Comparison of ENCODE assay signal across 9 cellular contexts in the genomic region with DNA sequence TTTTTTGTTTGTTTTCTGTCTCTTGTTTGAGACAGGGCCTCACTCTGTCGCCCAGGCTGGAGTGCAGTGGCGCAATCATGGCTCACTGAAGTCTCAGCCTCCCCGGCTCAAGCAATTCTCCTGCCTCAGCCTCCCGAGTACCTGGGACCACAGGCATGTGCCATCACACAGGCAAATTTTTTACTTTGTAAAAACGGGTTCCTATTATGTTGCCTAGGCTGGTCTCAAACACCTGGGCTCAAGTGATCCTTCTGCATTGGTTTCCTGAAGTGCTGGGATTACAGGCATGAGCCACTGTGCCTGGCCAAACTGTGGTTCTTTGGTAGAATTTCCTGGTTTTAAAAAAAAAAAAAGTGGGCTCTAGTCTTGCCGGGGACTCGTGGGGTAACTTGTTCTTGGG. TPM values are rescaled to one million over a fixed set of nuclear protein-coding genes. Genes with fewer than 3 reads are reported as not detected.
A peak's percentile ranks its signal among the peaks of the same experiment; 100 is the strongest.
DNase-seq lines count a peak whose midpoint lies in the region; ATAC-seq, FAIRE-seq and TF ChIP-seq lines count a peak whose summit lies in the region.
"Not testable (repeated sequence)": the region's sequence is repeated elsewhere in the genome, so short reads cannot be mapped to it uniquely, and the experiment has no call there.
"Had no signal": no experiment of that assay in that cellular context is flagged by ENCODE, and none has a peak within 500 bp of the region (broad histone marks: within the 10 kb centered on the region; RNA-seq: fewer than 3 reads in every experiment).

A gene (plus strand): TSS at position 301 of the 400 bp plus-strand sequence. CDS start 110 bp downstream, outside the sequence.

- not testable (repeated sequence) for H3K18ac ChIP-seq in IMR-90 (ENCODE audit: low read depth, low read length); H1 (ENCODE audit: extremely low read depth, low read length)

- intact Hi-C loops in IMR-90 (cut with micrococcal nuclease) (loop anchor here (2.0 to 10.0 kb wide), 3 partner anchors 53 to 521 kb away; a partner anchor contains a TSS), Panc1 (cut with micrococcal nuclease; ENCODE audit: unreplicated experiment) (loop anchor here (10.0 kb wide), 1 partner anchor 131 kb away; no protein-coding TSS in a partner anchor)

- not testable (repeated sequence) for DNase-seq in DND-41; IMR-90; Panc1 (ENCODE audit: low read depth, low spot score); H1 (ENCODE audit: low read depth in 1 of 2, low spot score in 2 of 2); neural progenitor cell (ENCODE audit: low spot score)

- 0 out of 2 replicates have a peak within 1 kb of the TSS, but pooled peaks have one; percentile 57 for H3K14ac ChIP-seq in IMR-90 (replicated peaks; ENCODE audit: low read depth, low read length)
- H3K14ac ChIP-seq in H1 (ENCODE audit: insufficient read length), result not testable (repeated sequence)

- not testable (repeated sequence) for H3K36me3 Mint-ChIP-seq in neural progenitor cell

- not testable (repeated sequence) for H3K27me3 Mint-ChIP-seq in neural progenitor cell (ENCODE audit: insufficient read depth, low read depth)

- H3K9me3 Mint-ChIP-seq in neural progenitor cell, result not testable (repeated sequence)

- H3K27ac ChIP-seq in DND-41 (ENCODE audit: low read length); IMR-90 (ENCODE audit: insufficient read depth, low read length); H1 (ENCODE audit: low read depth, low read length); neural progenitor cell: not testable (repeated sequence)
- H3K27ac ChIP-seq in Panc1 (ENCODE audit: low read length), result peak within 1 kb of the TSS; percentile 71; the same call in 1 of the 2 replicates

- H3K36me3 ChIP-seq in DND-41 (ENCODE audit: insufficient read depth, low read length); IMR-90 (ENCODE audit: control insufficient read depth, insufficient read depth, low read length); Panc1 (ENCODE audit: control insufficient read depth, insufficient read depth, low read length); H1 (ENCODE audit: control insufficient read depth in 2 of 4, insufficient read depth in 4 of 4, low read length in 3 of 4); neural progenitor cell: not testable (repeated sequence)

- TF ChIP-seq CTCF in DND-41 (IDR thresholded peaks at IDR 0.05; ENCODE audit: borderline replicate concordance, extremely low read depth, low read length, poor library complexity, severe bottlenecking); IMR-90 (conservative IDR thresholded peaks at IDR 0.05; ENCODE audit: low read depth, low read length); Panc1 (IDR thresholded peaks at IDR 0.05); H1 (IDR thresholded peaks at IDR 0.05; ENCODE audit: control extremely low read depth in 1 of 3, insufficient read depth in 1 of 3, low read depth in 1 of 3, low read length in 3 of 3); neural progenitor cell (IDR thresholded peaks at IDR 0.05): not testable (repeated sequence)

- not testable (repeated sequence) for H3K79me2 ChIP-seq in DND-41 (ENCODE audit: insufficient read depth, low read length); H1 (ENCODE audit: control insufficient read depth in 1 of 2, insufficient read depth in 2 of 2, low read length in 2 of 2); neural progenitor cell (ENCODE audit: low read depth)

- not testable (repeated sequence) for H3F3A ChIP-seq in neural progenitor cell (ENCODE audit: low read depth)

- not testable (repeated sequence) for TF ChIP-seq EP300 in H1 (IDR thresholded peaks at IDR 0.05; ENCODE audit: borderline replicate concordance in 1 of 2, low read depth in 2 of 2, low read length in 2 of 2)

- 0 out of 2 replicates have a peak within 1 kb of the TSS, but pooled peaks have one; percentile 52 for H2AK5ac ChIP-seq in IMR-90 (ENCODE audit: low read depth, low read length)
- H2AK5ac ChIP-seq in H1 (ENCODE audit: low read depth, low read length), result not testable (repeated sequence)

- in situ Hi-C loops in IMR-90 (cut with MboI; ENCODE audit: low sequenced_read_pairs), result loop anchor here (10.0 kb wide), 1 partner anchor 161 kb away; no protein-coding TSS in a partner anchor
- in situ Hi-C loops in Panc1 (cut with HindIII; ENCODE audit: low pct_unique_long_range_greater_than_20kb, low sequenced_read_pairs), result not testable (repeated sequence)

- H3K56ac ChIP-seq in IMR-90 (ENCODE audit: extremely low read depth, insufficient read depth, low read length); H1 (replicated peaks; ENCODE audit: insufficient read length, low read depth, low read length): not testable (repeated sequence)

- H3K4me1 Mint-ChIP-seq in neural progenitor cell, result peaks cover 14% of the 10 kb centered on the region

- dilution Hi-C loops in IMR-90 (cut with HindIII; ENCODE audit: low sequenced_read_pairs, unreplicated experiment), result not testable (repeated sequence)

- not testable (repeated sequence) for H3K27me3 ChIP-seq in DND-41 (ENCODE audit: insufficient read depth, low read length, poor library complexity); IMR-90 (ENCODE audit: control insufficient read depth, insufficient read depth, low read length); Panc1 (ENCODE audit: control insufficient read depth, insufficient read depth, low read length); H1 (replicated peaks in 1 of 4; ENCODE audit: control insufficient read depth in 3 of 4, extremely low read depth in 1 of 4, insufficient read depth in 3 of 4, low read length in 3 of 4); neural progenitor cell

- not testable (repeated sequence) for H3K9ac ChIP-seq in DND-41 (ENCODE audit: low read depth, low read length); IMR-90 (ENCODE audit: low read depth, low read length); H1 (replicated peaks in 1 of 4; ENCODE audit: extremely low read depth in 1 of 4, low read depth in 3 of 4, low read length in 3 of 4); neural progenitor cell

- not testable (repeated sequence) for H2BK120ac ChIP-seq in IMR-90 (ENCODE audit: low read depth, low read length); H1 (replicated peaks; ENCODE audit: low read depth, low read length)

- H3K4me2 ChIP-seq in DND-41 (ENCODE audit: insufficient read depth, low read length), result 0 out of 2 replicates have a peak within 1 kb of the TSS, but pooled peaks have one; percentile 32
- not testable (repeated sequence) for H3K4me2 ChIP-seq in IMR-90 (ENCODE audit: low read depth, low read length); H1 (ENCODE audit: insufficient read depth in 1 of 2, low read depth in 2 of 2, low read length in 2 of 2); neural progenitor cell

- FAIRE-seq in H1 (lab: Jason Lieb, UNC), result not testable (repeated sequence)

- H2BK12ac ChIP-seq in H1 (ENCODE audit: low read depth, low read length), result not testable (repeated sequence)

- not testable (repeated sequence) for H2AFZ ChIP-seq in DND-41 (ENCODE audit: low read depth, low read length); IMR-90 (replicated peaks; ENCODE audit: low read length, poor library complexity); neural progenitor cell (replicated peaks)
- H2AFZ ChIP-seq in H1 (ENCODE audit: low read length), result peak within 1 kb of the TSS; percentile 88; the same call in 1 of the 2 replicates

- not testable (repeated sequence) for TF ChIP-seq POLR2A in IMR-90 (IDR thresholded peaks at IDR 0.05; ENCODE audit: low read depth, low read length); H1 (IDR thresholded peaks at IDR 0.05; ENCODE audit: control extremely low read depth in 1 of 2, low read depth in 2 of 2, low read length in 2 of 2)

- CTCF ChIA-PET in IMR-90 (lab: Yijun Ruan, JAX), result not testable (repeated sequence)
- CTCF ChIA-PET in Panc1 (lab: Charles Lee), result interaction anchor here (0.7 kb wide), 1 partner anchor 243 kb away, joined by 3 read pairs; no protein-coding TSS in a partner anchor
- CTCF ChIA-PET in H1 (lab: Charles Lee; ENCODE audit: partially characterized antibody), result interaction anchor here (1.2 to 3.0 kb wide), 12 partner anchors 10 to 173 kb away, joined by 3 to 30 read pairs (median 9); a partner anchor contains a TSS

- not testable (repeated sequence) for H3K79me1 ChIP-seq in IMR-90 (ENCODE audit: low read depth in 1 of 2, low read length in 2 of 2); H1 (ENCODE audit: low read depth, low read length)

- H3K9me3 ChIP-seq in DND-41 (ENCODE audit: insufficient read depth, low read length, severe bottlenecking); IMR-90 (ENCODE audit: control insufficient read depth, insufficient read depth, low read length); Panc1 (ENCODE audit: control insufficient read depth, insufficient read depth, low read depth, low read length); H1 (ENCODE audit: insufficient read depth in 2 of 2, low read depth in 1 of 2, low read length in 1 of 2); neural progenitor cell (ENCODE audit: low read depth): not testable (repeated sequence)

- H3K27ac Mint-ChIP-seq in neural progenitor cell, result peak within 1 kb of the TSS; percentile 58

- not testable (repeated sequence) for H2BK5ac ChIP-seq in IMR-90 (ENCODE audit: low read depth, low read length, poor library complexity, severe bottlenecking); H1 (ENCODE audit: low read depth, low read length)

- H2AK9ac ChIP-seq in IMR-90 (replicated peaks; ENCODE audit: low read depth, low read length, poor library complexity), result not testable (repeated sequence)

- not testable (repeated sequence) for H3K9me1 ChIP-seq in IMR-90 (ENCODE audit: insufficient read depth, low read length)

- not testable (repeated sequence) for H4K20me1 ChIP-seq in DND-41 (ENCODE audit: insufficient read depth, low read length); IMR-90 (ENCODE audit: insufficient read depth, low read length); H1 (replicated peaks in 1 of 2; ENCODE audit: control insufficient read depth in 1 of 2, insufficient read depth in 2 of 2, low read length in 2 of 2); neural progenitor cell (ENCODE audit: low read depth)

- H3K4me3 ChIP-seq in DND-41 (ENCODE audit: low read depth in 1 of 2, low read length in 2 of 2); IMR-90 (ENCODE audit: insufficient read depth, low read depth, low read length); Panc1 (ENCODE audit: low read depth in 2 of 2, low read length in 2 of 2); H1 (ENCODE audit: extremely low read depth in 1 of 4, insufficient read depth in 2 of 4, low read depth in 3 of 4, low read length in 4 of 4); neural progenitor cell: not testable (repeated sequence)

- H3K4me1 ChIP-seq in DND-41 (ENCODE audit: insufficient read depth, low read length); IMR-90 (ENCODE audit: control insufficient read depth, insufficient read depth, low read length); H1 (replicated peaks in 1 of 4; ENCODE audit: control insufficient read depth in 3 of 4, insufficient read depth in 4 of 4, low read length in 3 of 4); neural progenitor cell: not testable (repeated sequence)
- peaks cover 17% of the 10 kb centered on the region for H3K4me1 ChIP-seq in Panc1 (ENCODE audit: control insufficient read depth, insufficient read depth, low read length)

- H4K5ac ChIP-seq in IMR-90 (ENCODE audit: low read depth, low read length); H1 (ENCODE audit: insufficient read length, low read depth, low read length): not testable (repeated sequence)

- H4K91ac ChIP-seq in IMR-90 (ENCODE audit: insufficient read depth, low read depth, low read length); H1 (replicated peaks; ENCODE audit: insufficient read length, low read length): not testable (repeated sequence)

- not testable (repeated sequence) for H3K23ac ChIP-seq in IMR-90 (ENCODE audit: low read depth, low read length); H1 (ENCODE audit: insufficient read length)

- ATAC-seq in DND-41 (ENCODE audit: insufficient read depth, low read depth); IMR-90 (ENCODE audit: low read depth); Panc1: not testable (repeated sequence)

- POLR2A ChIA-PET in IMR-90 (lab: Charles Lee; ENCODE audit: unreplicated experiment); Panc1 (lab: Charles Lee); H1 (lab: Charles Lee; ENCODE audit: partially characterized antibody): not testable (repeated sequence)

- H4K8ac ChIP-seq in IMR-90 (ENCODE audit: low read depth in 2 of 2, low read length in 2 of 2), result not testable (repeated sequence)
- peak within 1 kb of the TSS; percentile 57 for H4K8ac ChIP-seq in H1 (ENCODE audit: extremely low read depth, insufficient read depth, low read length)

- 69% methylated on average over 2 of the region's 7 CpGs; no CpG with 5 or more reads in 1 of the 2 experiments for WGBS in IMR-90 (ENCODE audit: extremely low coverage in 2 of 2, insufficient read length in 1 of 2), 2 experiments
- 91% methylated on average over 7 of the region's 7 CpGs; no CpG with 5 or more reads in 1 of the 2 experiments for WGBS in H1 (ENCODE audit: extremely low coverage in 1 of 2, insufficient coverage in 1 of 2, insufficient read length in 1 of 2, insufficient replicate concordance in 2 of 2, low coverage in 1 of 2, low lambda C conversion rate in 2 of 2, missing lambda C conversion rate in 1 of 2), 2 experiments

- not testable (repeated sequence) for BruUV-seq in IMR-90 (replicated peaks; lab: Mats Ljungman, UMichigan); Panc1 (replicated peaks; lab: Mats Ljungman, UMichigan)

- H3K4ac ChIP-seq in IMR-90 (ENCODE audit: low read depth, low read length), result not testable (repeated sequence)
- peak within 1 kb of the TSS; percentile 51 for H3K4ac ChIP-seq in H1 (replicated peaks; ENCODE audit: insufficient read length, low read depth, low read length)

- not testable (repeated sequence) for H3K23me2 ChIP-seq in H1 (ENCODE audit: low read depth, low read length)

- not testable (repeated sequence) for H3K4me3 Mint-ChIP-seq in neural progenitor cell

- 0 out of 2 replicates have a peak within 1 kb of the TSS, but pooled peaks have one; percentile 56 for H2BK20ac ChIP-seq in IMR-90 (ENCODE audit: low read depth, low read length)
- not testable (repeated sequence) for H2BK20ac ChIP-seq in H1 (ENCODE audit: low read length)

- H2BK15ac ChIP-seq in IMR-90 (ENCODE audit: low read depth, low read length); H1 (ENCODE audit: low read length): not testable (repeated sequence)

- not testable (repeated sequence) for TF ChIP-seq RAD21 in IMR-90 (IDR thresholded peaks at IDR 0.05; ENCODE audit: low read length); H1 (IDR thresholded peaks at IDR 0.05 in 1 of 2, conservative IDR thresholded peaks at IDR 0.05 in 1 of 2; ENCODE audit: low read depth in 2 of 2, low read length in 2 of 2)

RNA-seq across cellular contexts. Expression of the gene that starts here (rescaled TPM):
- total RNA-seq in IMR-90 (2012; rRNA removed) (under 0.01 and 0.28 TPM in 2 replicates), Panc1 (2021; ENCODE audit: unreplicated experiment) (0.10 TPM), neural progenitor cell (ENCODE audit: low replicate concordance) (not detected in 2 replicates)
- polyA plus RNA-seq in IMR-90 (2012; rRNA removed) (0.07 and 0.26 TPM in 2 replicates), H1 (2011; rRNA removed) (0.12 and 0.13 TPM in 2 replicates)
- polyA plus RNA-seq in IMR-90 (2012; cell fraction: cytosol; rRNA removed), result 0.02 TPM in 2 replicates
- polyA plus RNA-seq in IMR-90 (2012; cell fraction: nucleus; rRNA removed; ENCODE audit: low replicate concordance), result not detected in 2 replicates
- 0.19 TPM for polyA plus RNA-seq in Panc1 (2012; ENCODE audit: insufficient read length)
- not detected in 2 replicates for total RNA-seq in H1 (2021; fragmentation: NEBNext Ultra II Directional; extraction: Animal tissue kit (Norgen Biotek cat#: 25700))
- polyA plus RNA-seq in H1 (2011; cell fraction: cytosol; rRNA removed), result 0.03 TPM
- polyA plus RNA-seq in H1 (2011; cell fraction: nucleus; rRNA removed), result 0.04 TPM
- 0.08 to 0.11 TPM (median 0.08 TPM) in 3 of 4 replicates, not detected in the other for polyA plus RNA-seq in H1 (2012, experiment 1 of 2)
- not detected for polyA plus RNA-seq in H1 (2012, experiment 2 of 2)
- not detected for polyA plus RNA-seq in H1 (2013, experiment 1 of 2)
- not detected for polyA plus RNA-seq in H1 (2013, experiment 2 of 2)
- 0.07 and 0.16 TPM in 2 replicates for polyA minus RNA-seq in H1 (2011; rRNA and poly(A)+ RNA removed)
- not detected for polyA minus RNA-seq in H1 (2011; cell fraction: cytosol; rRNA and poly(A)+ RNA removed)
- polyA minus RNA-seq in H1 (2011; cell fraction: nucleus; rRNA and poly(A)+ RNA removed), result not detected
- total RNA-seq: CD4-positive, alpha-beta T cell; CD8-positive, alpha-beta memory T cell; H7 had no signal
- polyA plus RNA-seq: CD14-positive monocyte; CD8-positive, alpha-beta memory T cell had no signal
